ENCODE assay signal across 8 cellular contexts in the genomic region with DNA sequence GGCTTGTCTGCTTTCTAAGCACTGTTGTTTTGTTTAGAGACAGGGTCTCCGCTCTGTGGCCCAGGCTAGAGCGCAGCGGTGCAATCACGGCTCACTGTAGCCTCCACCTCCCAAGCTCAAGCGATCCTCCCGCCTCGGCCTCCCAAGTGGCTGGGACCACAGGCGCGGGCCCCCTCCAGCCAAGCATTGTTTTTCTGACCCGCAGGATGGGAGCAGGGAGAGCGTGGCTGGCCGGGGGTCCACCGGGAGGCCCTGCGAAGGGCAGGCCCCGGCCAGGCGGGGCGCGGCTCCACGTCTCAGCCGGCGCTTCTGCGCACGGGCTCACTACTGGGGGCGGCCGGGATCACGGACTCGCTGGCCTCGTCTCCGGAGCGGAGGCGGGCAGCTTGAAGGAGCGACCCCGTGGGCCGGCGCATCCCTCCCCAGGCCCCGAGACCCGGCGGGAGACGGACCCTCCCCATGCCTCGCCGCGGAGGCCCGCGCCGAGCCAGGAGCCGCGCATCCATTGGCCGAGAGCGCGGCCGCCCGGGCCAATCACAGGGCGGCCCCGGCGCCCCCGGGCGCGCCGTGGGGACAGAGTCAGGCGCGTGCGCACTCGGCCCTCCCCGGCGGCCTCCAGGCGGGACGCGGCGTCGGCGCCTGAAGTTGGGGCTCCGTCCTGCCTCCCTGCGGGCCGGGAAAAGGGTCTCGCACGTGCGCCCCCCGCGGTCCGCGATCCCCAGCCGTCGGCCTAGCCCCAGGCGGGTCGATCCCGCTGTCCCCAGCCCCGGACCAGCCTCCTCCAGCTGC. TPM values are rescaled to one million over a fixed set of nuclear protein-coding genes. Genes with fewer than 3 reads are reported as not detected.
DNase-seq lines count a peak whose midpoint lies in the region; ATAC-seq lines count a peak whose summit lies in the region.

No MANE protein-coding gene starts in this region.

- peaks cover 16 to 25% (median 18%) of the 10 kb centered on the region in 3 donors for H3K4me1 Mint-ChIP-seq in naive B cell
- H3K4me1 Mint-ChIP-seq in stimulated activated naive B cell treated with anti-CD40 and anti-IgM and Interleukin-4, amounts not matched to agents 10 μg/mL and 1 μg/mL and 100 μg/mL, for 72 hours: peaks cover 19 to 36% of the 10 kb centered on the region in 2 donors

- peak overlapping the region in 1 of 6 donors; percentile 41 for H3K27ac Mint-ChIP-seq in naive B cell
- H3K27ac Mint-ChIP-seq in stimulated activated naive B cell treated with anti-CD40 and anti-IgM and Interleukin-4, amounts not matched to agents 10 μg/mL and 1 μg/mL and 100 μg/mL, for 72 hours: no peak overlapping the region

- no peaks in the 10 kb centered on the region for H3K9me3 Mint-ChIP-seq in naive B cell
- no peaks in the 10 kb centered on the region for H3K9me3 Mint-ChIP-seq in stimulated activated naive B cell treated with anti-CD40 and anti-IgM and Interleukin-4, amounts not matched to agents 10 μg/mL and 1 μg/mL and 100 μg/mL, for 72 hours

- H3K27me3 Mint-ChIP-seq in naive B cell: peaks cover 0 to 11% (median 6%) of the 10 kb centered on the region in 3 donors
- peaks cover 12 to 29% of the 10 kb centered on the region in 2 donors for H3K27me3 Mint-ChIP-seq in stimulated activated naive B cell treated with anti-CD40 and anti-IgM and Interleukin-4, amounts not matched to agents 10 μg/mL and 1 μg/mL and 100 μg/mL, for 72 hours

- peak; percentile 65 for DNase-seq in ELF-1 (ENCODE audit: low read depth, low spot score)
- DNase-seq in NOMO-1 (lab: John Stamatoyannopoulos, UW; ENCODE audit: unreplicated experiment in 2 of 2): peak; percentile 48 to 63
- peak; percentile 71 for DNase-seq in activated T-helper 1 cell treated with Interleukin-2 at 50 U/mL for 16 hours (ENCODE audit: low read depth)
- peak; percentile 57 for DNase-seq in fibroblast of gingiva (ENCODE audit: low read depth)
- DNase-seq in naive B cell: peak; percentile 63
- DNase-seq in stimulated activated naive B cell treated with anti-CD40 and anti-IgM and Interleukin-4, amounts not matched to agents 10 μg/mL and 1 μg/mL and 100 μg/mL, for 72 hours: peak; percentile 64

- peak overlapping the region in 7 of 8 donors; percentile 45 to 83 (median 71) for H3K4me3 Mint-ChIP-seq in naive B cell
- H3K4me3 Mint-ChIP-seq in stimulated activated naive B cell treated with anti-CD40 and anti-IgM and Interleukin-4, amounts not matched to agents 10 μg/mL and 1 μg/mL and 100 μg/mL, for 72 hours: peak overlapping the region; percentile 44 to 61

- no peaks in the 10 kb centered on the region for H3K36me3 Mint-ChIP-seq in naive B cell
- H3K36me3 Mint-ChIP-seq in stimulated activated naive B cell treated with anti-CD40 and anti-IgM and Interleukin-4, amounts not matched to agents 10 μg/mL and 1 μg/mL and 100 μg/mL, for 72 hours: no peaks in the 10 kb centered on the region

- ATAC-seq in HG03280 (IDR thresholded peaks at IDR 0.05; ENCODE audit: unreplicated experiment) (peak; percentile 57), naive B cell (ENCODE audit: low read depth in 2 of 2) (peak; percentile 31 to 45), HG02970 (IDR thresholded peaks at IDR 0.05; ENCODE audit: low FRiP score, unreplicated experiment) (no peak)
- ATAC-seq in stimulated activated naive B cell treated with anti-CD40 and anti-IgM and Interleukin-4, amounts not matched to agents 10 μg/mL and 1 μg/mL and 100 μg/mL, for 72 hours (replicated peaks): peak; percentile 60 to 73

RNA-seq across cellular contexts. Expression of a gene that starts 24.9 kb away (rescaled TPM):
- 1,000 to 10,000 TPM in 1 of 6 donors, 100 to 1,000 TPM in 5; 664 to 1,094 (median 872) TPM for polyA plus RNA-seq in naive B cell (ENCODE audit: low read depth in 6 of 6)

RNA-seq across cellular contexts. Expression of a gene that starts 40.5 kb away (rescaled TPM):
- under 1 TPM in 5 of 6 donors, not detected in 1; 0.17 to 0.59 (median 0.39) TPM for polyA plus RNA-seq in naive B cell (ENCODE audit: low read depth in 6 of 6)
